Comparison of ENCODE assay signal across 1 cellular context in genomic region chrX:15834827-15835595, GRCh38.
TF ChIP-seq lines count a peak whose summit lies in the region.

No MANE protein-coding gene starts in this region.

TF ChIP-seq in HEK293, 187 proteins besides CTCF, POLR2A, EP300 and RAD21 (continues in another document):
- no peak for TF ChIP-seq ZNF549 (tag by site-specific recombination; IDR thresholded peaks at IDR 0.05)
- no peak for TF ChIP-seq ZNF529 (tag by site-specific recombination; IDR thresholded peaks at IDR 0.05; ENCODE audit: insufficient replicate concordance)
- TF ChIP-seq KLF16 (tag by site-specific recombination; IDR thresholded peaks at IDR 0.05) = no peak
- 0 out of 2 replicates have a peak, but pooled peaks have one; percentile 13 for TF ChIP-seq ZNF629 (tag by site-specific recombination; IDR thresholded peaks at IDR 0.05)
- no peak for TF ChIP-seq FEZF1 (tag by site-specific recombination; IDR thresholded peaks at IDR 0.05)
- TF ChIP-seq ZNF513 (tag by site-specific recombination; IDR thresholded peaks at IDR 0.05) = no peak
- TF ChIP-seq ZNF707 (tag by site-specific recombination; IDR thresholded peaks at IDR 0.05) = no peak
- TF ChIP-seq ZNF155 (tag by site-specific recombination; IDR thresholded peaks at IDR 0.05) = no peak
- TF ChIP-seq PRDM2 (tag by site-specific recombination; IDR thresholded peaks at IDR 0.05; ENCODE audit: borderline replicate concordance) = no peak
- no peak for TF ChIP-seq SCRT1 (tag by site-specific recombination; IDR thresholded peaks at IDR 0.05; ENCODE audit: borderline replicate concordance)
- TF ChIP-seq ZNF843 (tag by site-specific recombination; IDR thresholded peaks at IDR 0.05) = peak; percentile 55; the same call in 1 of the 2 replicates
- TF ChIP-seq ZNF544 (tag by site-specific recombination; IDR thresholded peaks at IDR 0.05) = no peak
- no peak for TF ChIP-seq ZFP69B (tag by site-specific recombination; IDR thresholded peaks at IDR 0.05)
- no peak for TF ChIP-seq ZNF654 (tag by site-specific recombination; IDR thresholded peaks at IDR 0.05; ENCODE audit: low read depth)
- TF ChIP-seq ATF2 (tag by site-specific recombination; IDR thresholded peaks at IDR 0.05; ENCODE audit: low read depth) = no peak
- no peak for TF ChIP-seq MYNN (tag by site-specific recombination; IDR thresholded peaks at IDR 0.05; ENCODE audit: borderline replicate concordance)
- no peak for TF ChIP-seq RBAK (tag by site-specific recombination; IDR thresholded peaks at IDR 0.05)
- TF ChIP-seq ZNF140 (tag by site-specific recombination; IDR thresholded peaks at IDR 0.05) = no peak
- no peak for TF ChIP-seq BCL11B (tag by site-specific recombination; IDR thresholded peaks at IDR 0.05; ENCODE audit: low read depth)
- no peak for TF ChIP-seq ZNF571 (tag by site-specific recombination; IDR thresholded peaks at IDR 0.05)
- no peak for TF ChIP-seq AEBP2 (tag by site-specific recombination; IDR thresholded peaks at IDR 0.05; ENCODE audit: borderline replicate concordance)
- TF ChIP-seq ZBTB48 (tag by site-specific recombination; IDR thresholded peaks at IDR 0.05) = no peak
- TF ChIP-seq MEIS1 (CRISPR knock-in tag; IDR thresholded peaks at IDR 0.05; ENCODE audit: borderline replicate concordance) = no peak
- TF ChIP-seq ZNF768 (tag by site-specific recombination; IDR thresholded peaks at IDR 0.05) = no peak
- peak; percentile 74 for TF ChIP-seq PRDM6 (tag by site-specific recombination; IDR thresholded peaks at IDR 0.05)
- TF ChIP-seq REST (tag by site-specific recombination; IDR thresholded peaks at IDR 0.05) = no peak
- no peak for TF ChIP-seq ZFHX2 (tag by site-specific recombination; conservative IDR thresholded peaks at IDR 0.05)
- TF ChIP-seq ZXDB (tag by site-specific recombination; IDR thresholded peaks at IDR 0.05) = peak; percentile 43; the same call in 1 of the 2 replicates
- TF ChIP-seq ZNF391 (tag by site-specific recombination; IDR thresholded peaks at IDR 0.05; ENCODE audit: borderline replicate concordance, low read depth) = no peak
- TF ChIP-seq ZFP41 (tag by site-specific recombination; IDR thresholded peaks at IDR 0.05; ENCODE audit: borderline replicate concordance) = no peak
- no peak for TF ChIP-seq ZNF76 (tag by site-specific recombination; IDR thresholded peaks at IDR 0.05; ENCODE audit: borderline replicate concordance, low read depth)
- no peak for TF ChIP-seq ZNF776 (tag by site-specific recombination; IDR thresholded peaks at IDR 0.05; ENCODE audit: borderline replicate concordance)
- peak; percentile 55 for TF ChIP-seq HIC1 (tag by site-specific recombination; IDR thresholded peaks at IDR 0.05)
- TF ChIP-seq ZNF292 (tag by site-specific recombination; IDR thresholded peaks at IDR 0.05; ENCODE audit: borderline replicate concordance, low read depth) = no peak
- TF ChIP-seq ZNF426 (tag by site-specific recombination; IDR thresholded peaks at IDR 0.05) = no peak
- peak; percentile 76 for TF ChIP-seq ZBTB17 (tag by site-specific recombination; IDR thresholded peaks at IDR 0.05)
- no peak for TF ChIP-seq ZNF354C (tag by site-specific recombination; IDR thresholded peaks at IDR 0.05; ENCODE audit: borderline replicate concordance, low read depth)
- no peak for TF ChIP-seq ZNF274 (IDR thresholded peaks at IDR 0.05; ENCODE audit: low read length)
- TF ChIP-seq ZNF274 (tag by site-specific recombination; IDR thresholded peaks at IDR 0.05; ENCODE audit: borderline replicate concordance) = no peak
